ENCODE assay signal across 27 cellular contexts in genomic region chr9:123191260-123191659, GRCh38.
DNase-seq lines count a peak whose midpoint lies in the region; ATAC-seq, FAIRE-seq and TF ChIP-seq lines count a peak whose summit lies in the region.
"Had no signal": no experiment of that assay in that cellular context is flagged by ENCODE, and none has a peak within 500 bp of the region (broad histone marks: within the 10 kb centered on the region; RNA-seq: fewer than 3 reads in every experiment).

No MANE protein-coding gene starts in this region.

- CTCF ChIA-PET in HepG2 (lab: Yijun Ruan, JAX; ENCODE audit: low intra/inter-chr PET ratio, low total read pairs) (no interaction called here), WTC11 (lab: Charles Lee) (no interaction called here)

- in situ Hi-C loops in HepG2 (cut with HindIII; ENCODE audit: extremely low pct_ligation_motif_present, low pct_unique_long_range_greater_than_20kb), result no loop called here

- no peak overlapping the region for H3K27ac ChIP-seq in HepG2 (ENCODE audit: extremely low read length, insufficient read depth, low read length)
- H3K27ac ChIP-seq in right lobe of liver, result no peak overlapping the region
- H3K27ac ChIP-seq in pancreas, result no peak overlapping the region
- H3K27ac ChIP-seq in testis, result no peak overlapping the region
- H3K27ac ChIP-seq: SJCRH30 had no signal

- BruUV-seq in HepG2 (replicated peaks; lab: Mats Ljungman, UMichigan), result no TSS peak

- H3K79me2 ChIP-seq in HepG2 (ENCODE audit: insufficient read depth, low read length), result no peaks in the 10 kb centered on the region

- no peaks in the 10 kb centered on the region; the same call in 1 of the 2 replicates for H4K20me1 ChIP-seq in HepG2 (ENCODE audit: insufficient read depth, low read length)

- H3K9me3 Mint-ChIP-seq in WTC11, result peaks cover 5% of the 10 kb centered on the region
- H3K9me3 Mint-ChIP-seq: CD4-positive, alpha-beta memory T cell had no signal

- POLR2A ChIA-PET in HepG2 (lab: Yijun Ruan, JAX), result no interaction called here
- POLR2A ChIA-PET in WTC11 (lab: Charles Lee), result no interaction called here

- TF ChIP-seq EP300 in HepG2 (IDR thresholded peaks at IDR 0.05; ENCODE audit: low read depth in 2 of 2, low read length in 2 of 2) (no peak), HepG2 (CRISPR knock-in tag; IDR thresholded peaks at IDR 0.05; ENCODE audit: borderline replicate concordance) (no peak)

- intact Hi-C loops in HepG2 (cut with micrococcal nuclease; ENCODE audit: unreplicated experiment) (no loop called here), right lobe of liver (cut with DNase I) (no loop called here), left colon (cut with DNase I, micrococcal nuclease) (no loop called here), pancreas (cut with DNase I) (no loop called here), testis (cut with DNase I; ENCODE audit: low total_unique reads) (no loop called here)

- H3K4me1 Mint-ChIP-seq in WTC11, result no peaks in the 10 kb centered on the region

- H3K4me3 ChIP-seq in HepG2 (replicated peaks in 1 of 3; ENCODE audit: insufficient read depth in 1 of 3, low read depth in 2 of 3, low read length in 3 of 3), result no peak overlapping the region
- H3K4me3 ChIP-seq in right lobe of liver, result no peak overlapping the region
- H3K4me3 ChIP-seq in pancreas, result no peak overlapping the region
- no peak overlapping the region for H3K4me3 ChIP-seq in testis
- H3K4me3 ChIP-seq: MG63, SJCRH30 had no signal

- no peaks in the 10 kb centered on the region for H3K27me3 ChIP-seq in HepG2 (ENCODE audit: control insufficient read depth in 1 of 2, insufficient read depth in 2 of 2, low read length in 2 of 2)
- no peaks in the 10 kb centered on the region for H3K27me3 ChIP-seq in right lobe of liver
- no peaks in the 10 kb centered on the region for H3K27me3 ChIP-seq in pancreas
- no peaks in the 10 kb centered on the region for H3K27me3 ChIP-seq in testis
- H3K27me3 ChIP-seq: SJCRH30 had no signal

- H3K27ac Mint-ChIP-seq in WTC11, result no peak overlapping the region
- H3K27ac Mint-ChIP-seq: CD4-positive, alpha-beta memory T cell had no signal

- ATAC-seq in HepG2 (no peak), right lobe of liver (no peak), WTC11 (peak; percentile 71), left colon (peak; percentile 65), pancreas (no peak), HG02623 (IDR thresholded peaks at IDR 0.05; ENCODE audit: unreplicated experiment) (no peak)
- ATAC-seq: PC-3, SK-N-SH treated with all-trans-retinoic acid at 6 μM for 48 hours had no signal

- H2AFZ ChIP-seq in HepG2 (ENCODE audit: low read length), result no peak overlapping the region

- no peak overlapping the region for H3K4me2 ChIP-seq in HepG2 (ENCODE audit: low read depth, low read length)

- 90% methylated on average over 4 of the region's 4 CpGs for WGBS in HepG2 (ENCODE audit: low lambda C conversion rate)
- 83% methylated on average over 4 of the region's 4 CpGs for WGBS in right lobe of liver (ENCODE audit: insufficient coverage, low coverage, low lambda C conversion rate, missing lambda C conversion rate)
- 80 to 82% methylated on average over 4 of the region's 4 CpGs for WGBS in pancreas, 2 donors
- 66 to 76% methylated on average over 4 of the region's 4 CpGs for WGBS in testis, 2 donors

- H3K36me3 ChIP-seq in HepG2 (replicated peaks in 1 of 2; ENCODE audit: control insufficient read depth in 1 of 2, insufficient read depth in 2 of 2, low read length in 2 of 2) (no peaks in the 10 kb centered on the region), right lobe of liver (no peaks in the 10 kb centered on the region), pancreas (no peaks in the 10 kb centered on the region), testis (ENCODE audit: low read depth, missing control alignments) (no peaks in the 10 kb centered on the region)
- H3K36me3 ChIP-seq: MG63, SJCRH30 had no signal

- H3K9me3 ChIP-seq in HepG2 (ENCODE audit: low read length) (no peaks in the 10 kb centered on the region), right lobe of liver (no peaks in the 10 kb centered on the region), pancreas (no peaks in the 10 kb centered on the region), testis (no peaks in the 10 kb centered on the region)
- H3K9me3 ChIP-seq: Caco-2, MG63, SJCRH30 had no signal

- H3K4me1 ChIP-seq in HepG2 (ENCODE audit: insufficient read depth, low read length), result no peaks in the 10 kb centered on the region
- H3K4me1 ChIP-seq in right lobe of liver, result no peaks in the 10 kb centered on the region
- no peaks in the 10 kb centered on the region for H3K4me1 ChIP-seq in pancreas
- no peaks in the 10 kb centered on the region for H3K4me1 ChIP-seq in testis
- H3K4me1 ChIP-seq: Caco-2, SJCRH30 had no signal

- no peak overlapping the region for H3K4me3 Mint-ChIP-seq in WTC11
- H3K4me3 Mint-ChIP-seq: CD4-positive, alpha-beta memory T cell had no signal

- TF ChIP-seq POLR2A in HepG2 (IDR thresholded peaks at IDR 0.05; ENCODE audit: insufficient read depth in 1 of 2, low read depth in 2 of 2, low read length in 2 of 2) (no peak), right lobe of liver (IDR thresholded peaks at IDR 0.05) (no peak), testis (IDR thresholded peaks at IDR 0.05) (no peak)

- DNase-seq in HepG2 (ENCODE audit: low spot score), result no peak
- DNase-seq in right lobe of liver, result no peak
- DNase-seq in WTC11 (ENCODE audit: low spot score), result no peak
- no peak for DNase-seq in left colon
- DNase-seq in pancreas, result no peak
- DNase-seq in testis, result no peak
- DNase-seq: AML-193; C1 segment of cervical spinal cord; Caco-2; CD4-positive, alpha-beta memory T cell; DMS79 treated with DMSO at 0.1 percent for 48 hours; GF-D8; KG1; MG63; NCI-H1417; NCI-H1694; NCI-H2029 treated with DMSO at 0.1 percent for 48 hours; NCI-H2227 treated with DMSO at 0.1 percent for 48 hours; NCI-H526 treated with DMSO at 0.1 percent for 48 hours; NK-92 treated with Interleukin-12 subunit alpha and Interleukin-12 subunit beta, amount 100 ng/mL, for 24 hours; PC-3; SJCRH30 had no signal

- TF ChIP-seq CTCF in HepG2 (CRISPR knock-in tag; IDR thresholded peaks at IDR 0.05), result no peak
- TF ChIP-seq CTCF in right lobe of liver (IDR thresholded peaks at IDR 0.05), result no peak
- no peak for TF ChIP-seq CTCF in WTC11 (IDR thresholded peaks at IDR 0.05)
- no peak for TF ChIP-seq CTCF in pancreas (IDR thresholded peaks at IDR 0.05)
- no peak for TF ChIP-seq CTCF in testis (IDR thresholded peaks at IDR 0.05)

- FAIRE-seq in HepG2 (lab: Jason Lieb, UNC) (no peak), pancreas (lab: Jason Lieb, UNC) (no peak)
- FAIRE-seq: A204.1, GM12891, HTR-8/SVneo had no signal

- TF ChIP-seq RAD21 in HepG2 (CRISPR knock-in tag; IDR thresholded peaks at IDR 0.05), result no peak

- peaks cover 9% of the 10 kb centered on the region for H3K36me3 Mint-ChIP-seq in WTC11

- no peak overlapping the region for H3K9ac ChIP-seq in HepG2 (ENCODE audit: insufficient read depth, low read depth, low read length)

- no peaks in the 10 kb centered on the region for H3K27me3 Mint-ChIP-seq in WTC11 (ENCODE audit: low read depth)
- H3K27me3 Mint-ChIP-seq: CD4-positive, alpha-beta memory T cell had no signal

TF ChIP-seq in HepG2, 621 proteins besides CTCF, POLR2A, EP300 and RAD21:
- TF ChIP-seq SRF (IDR thresholded peaks at IDR 0.05; ENCODE audit: low read depth, low read length), result 0 out of 2 replicates have a peak, but pooled peaks have one; percentile 32
- TF ChIP-seq RARG (CRISPR knock-in tag; IDR thresholded peaks at IDR 0.05; ENCODE audit: low read depth), result no peak

TF ChIP-seq in WTC11, 78 proteins besides CTCF, POLR2A, EP300 and RAD21 (continues in another document):
- TF ChIP-seq ZNF232 (CRISPR knock-in tag; IDR thresholded peaks at IDR 0.05) (no peak), RORB (CRISPR knock-in tag; IDR thresholded peaks at IDR 0.05) (no peak), CDX4 (CRISPR knock-in tag; IDR thresholded peaks at IDR 0.05; ENCODE audit: borderline replicate concordance) (no peak), GTF2I (CRISPR knock-in tag; conservative IDR thresholded peaks at IDR 0.05) (no peak), SP1 (CRISPR knock-in tag; conservative IDR thresholded peaks at IDR 0.05) (no peak), ZNF425 (CRISPR knock-in tag; conservative IDR thresholded peaks at IDR 0.05) (no peak), MYBL2 (CRISPR knock-in tag; IDR thresholded peaks at IDR 0.05) (no peak), JAZF1 (CRISPR knock-in tag; IDR thresholded peaks at IDR 0.05) (no peak)
- TF ChIP-seq, protein P1, sequence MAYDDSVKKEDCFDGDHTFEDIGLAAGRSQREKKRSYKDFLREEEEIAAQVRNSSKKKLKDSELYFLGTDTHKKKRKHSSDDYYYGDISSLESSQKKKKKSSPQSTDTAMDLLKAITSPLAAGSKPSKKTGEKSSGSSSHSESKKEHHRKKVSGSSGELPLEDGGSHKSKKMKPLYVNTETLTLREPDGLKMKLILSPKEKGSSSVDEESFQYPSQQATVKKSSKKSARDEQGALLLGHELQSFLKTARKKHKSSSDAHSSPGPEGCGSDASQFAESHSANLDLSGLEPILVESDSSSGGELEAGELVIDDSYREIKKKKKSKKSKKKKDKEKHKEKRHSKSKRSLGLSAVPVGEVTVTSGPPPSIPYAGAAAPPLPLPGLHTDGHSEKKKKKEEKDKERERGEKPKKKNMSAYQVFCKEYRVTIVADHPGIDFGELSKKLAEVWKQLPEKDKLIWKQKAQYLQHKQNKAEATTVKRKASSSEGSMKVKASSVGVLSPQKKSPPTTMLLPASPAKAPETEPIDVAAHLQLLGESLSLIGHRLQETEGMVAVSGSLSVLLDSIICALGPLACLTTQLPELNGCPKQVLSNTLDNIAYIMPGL (CRISPR knock-in tag; IDR thresholded peaks at IDR 0.05), result no peak

Comparison
In these comparisons a context has a peak if more than half of its experiments do, and no peak if none do; other contexts are left out.
1. ATAC-seq: peak in WTC11 (single experiment) and left colon (single experiment); none in HepG2 (single experiment), right lobe of liver (0 of 4), pancreas (0 of 4) and HG02623 (single experiment).